8 cellular contexts compared by ENCODE assay signal in genomic region chr1:58784758-58785423, GRCh38. TPM values are rescaled to one million over a fixed set of nuclear protein-coding genes. Genes with fewer than 3 reads are reported as not detected.
DNase-seq lines count a peak whose midpoint lies in the region; ATAC-seq and TF ChIP-seq lines count a peak whose summit lies in the region.

No MANE protein-coding gene starts in this region.

- H3K36me3 ChIP-seq in smooth muscle cell (ENCODE audit: low read depth) = no peaks in the 10 kb centered on the region

- WGBS in smooth muscle cell (ENCODE audit: low lambda C conversion rate) = under 1% methylated on average over 50 of the region's 56 CpGs

- peaks cover 38% of the 10 kb centered on the region for H4K20me1 ChIP-seq in smooth muscle cell (ENCODE audit: low read depth)

- H3K4me1 ChIP-seq in smooth muscle cell (ENCODE audit: low read depth) = peaks cover 6% of the 10 kb centered on the region

- H3K79me2 ChIP-seq in smooth muscle cell (ENCODE audit: low read depth) = peaks cover 29% of the 10 kb centered on the region

- peaks cover 24% of the 10 kb centered on the region for H3F3A ChIP-seq in smooth muscle cell (ENCODE audit: low read depth)

- peak overlapping the region; percentile 94 for H3K4me2 ChIP-seq in smooth muscle cell

- DNase-seq in AML-193 (lab: John Stamatoyannopoulos, UW) (peak; percentile 10 to 53), NCI-H2196 treated with DMSO at 0.1 percent for 48 hours (lab: John Stamatoyannopoulos, UW; ENCODE audit: unreplicated experiment) (peak; percentile 81), caudate nucleus (lab: John Stamatoyannopoulos, UW) (peak in 59 of 61 donors; percentile 41 to 91 (median 78)), iris pigment epithelial cell (ENCODE audit: low read depth) (peak; percentile 95), smooth muscle cell (lab: John Stamatoyannopoulos, UW; ENCODE audit: unreplicated experiment) (peak; percentile 90)
- peak; percentile 44 to 77 (median 64) for DNase-seq in activated CD4-positive, CD25-positive, alpha-beta regulatory T cell (lab: John Stamatoyannopoulos, UW)

- peak overlapping the region; percentile 76 for H3K4me3 ChIP-seq in smooth muscle cell

- H2AFZ ChIP-seq in smooth muscle cell (ENCODE audit: low read depth) = no peak overlapping the region

- H3K27ac ChIP-seq in caudate nucleus (ENCODE audit: low read depth, low read length) (peak overlapping the region; percentile 99), smooth muscle cell (ENCODE audit: low read depth) (peak overlapping the region; percentile 100)

- ATAC-seq in GM21528 (IDR thresholded peaks at IDR 0.05; ENCODE audit: low FRiP score, unreplicated experiment) (peak; percentile 6), GM21360 (IDR thresholded peaks at IDR 0.05; ENCODE audit: unreplicated experiment) (no peak)

- peak overlapping the region; percentile 99 for H3K9ac ChIP-seq in smooth muscle cell (ENCODE audit: low read depth)

- H3K9me3 ChIP-seq in smooth muscle cell (replicated peaks; ENCODE audit: low read depth) = no peaks in the 10 kb centered on the region

- no peaks in the 10 kb centered on the region for H3K27me3 ChIP-seq in smooth muscle cell (ENCODE audit: low read depth)

- peak; percentile 57 for TF ChIP-seq CTCF in smooth muscle cell (IDR thresholded peaks at IDR 0.05; ENCODE audit: borderline replicate concordance, insufficient read depth, poor library complexity, severe bottlenecking)

RNA-seq across cellular contexts. Expression of gene JUN, which starts 1.0 kb away (rescaled TPM):
- 286 and 297 TPM in 2 replicates for total RNA-seq in smooth muscle cell
- polyA plus RNA-seq in smooth muscle cell = 200 and 253 TPM in 2 replicates

Comparison
In these comparisons a context has a peak if more than half of its experiments do, and no peak if none do; other contexts are left out.
1. DNase-seq: peak in every context shown above with its lines; median percentile 95 in iris pigment epithelial cell; 90 in smooth muscle cell; 81 in NCI-H2196 treated with DMSO at 0.1 percent for 48 hours; 78 in caudate nucleus; 64 in activated CD4-positive, CD25-positive, alpha-beta regulatory T cell; 32 in AML-193.